ENCODE assay signal across 13 cellular contexts in genomic region chr17:79081571-79082276, GRCh38. TPM values are rescaled to one million over a fixed set of nuclear protein-coding genes. Genes with fewer than 3 reads are reported as not detected.
DNase-seq lines count a peak whose midpoint lies in the region; ATAC-seq, FAIRE-seq and TF ChIP-seq lines count a peak whose summit lies in the region.
"Had no signal": no experiment of that assay in that cellular context is flagged by ENCODE, and none has a peak within 500 bp of the region (broad histone marks: within the 10 kb centered on the region; RNA-seq: fewer than 3 reads in every experiment).

No MANE protein-coding gene starts in this region.

- H3K4me1 ChIP-seq in HEK293 (ENCODE audit: control insufficient read depth, insufficient read depth, low read length), result no peaks in the 10 kb centered on the region
- H3K4me1 ChIP-seq in kidney (ENCODE audit: control insufficient read depth in 1 of 2, insufficient read depth in 1 of 2, low read depth in 1 of 2, low read length in 2 of 2), result peaks cover 0 to 4% of the 10 kb centered on the region in 2 donors
- peaks cover 27% of the 10 kb centered on the region for H3K4me1 ChIP-seq in psoas muscle

- H3K9ac ChIP-seq in kidney (ENCODE audit: low read length in 2 of 2), result no peak overlapping the region
- H3K9ac ChIP-seq: BLaER1 treated with 17β-estradiol and CSF1 and Interleukin-3, amounts not matched to agents 10 nM and 100 nM had no signal

- no peaks in the 10 kb centered on the region for H3K27me3 Mint-ChIP-seq in activated naive CD8-positive, alpha-beta T cell treated with anti-CD3 and anti-CD28 coated beads, Interleukin-2, amount 50 U/mL, for 24 hours
- no peaks in the 10 kb centered on the region for H3K27me3 Mint-ChIP-seq in activated naive CD8-positive, alpha-beta T cell treated with anti-CD3 and anti-CD28 coated beads for 36 hours
- H3K27me3 Mint-ChIP-seq: CD8-positive, alpha-beta memory T cell had no signal

- H3K27ac ChIP-seq in HEK293 (ENCODE audit: extremely low read depth, low read depth, low read length) (no peak overlapping the region), kidney (ENCODE audit: low read depth in 2 of 2, low read length in 2 of 2) (no peak overlapping the region), psoas muscle (no peak overlapping the region)
- H3K27ac ChIP-seq: BLaER1 treated with 17β-estradiol and CSF1 and Interleukin-3, amounts not matched to agents 10 nM and 100 nM had no signal

- in situ Hi-C loops in G401 (cut with HindIII; ENCODE audit: low sequenced_read_pairs), result no loop called here

- 37 to 57% (median 43%) methylated on average over 20 of the region's 20 CpGs for WGBS in psoas muscle, 3 donors

- H3K4me3 Mint-ChIP-seq in activated naive CD8-positive, alpha-beta T cell treated with anti-CD3 and anti-CD28 coated beads, Interleukin-2, amount 50 U/mL, for 24 hours, result no peak overlapping the region
- no peak overlapping the region for H3K4me3 Mint-ChIP-seq in activated naive CD8-positive, alpha-beta T cell treated with anti-CD3 and anti-CD28 coated beads for 36 hours
- H3K4me3 Mint-ChIP-seq: CD8-positive, alpha-beta memory T cell had no signal

- POLR2A ChIA-PET in HEK293 (lab: Yijun Ruan, JAX), result no interaction called here

- intact Hi-C loops in kidney (cut with DNase I), result loop anchor here (5.0 kb wide), 1 partner anchor 34 kb away; no protein-coding TSS in a partner anchor
- intact Hi-C loops in psoas muscle (cut with DNase I), result loop anchor here (2.0 to 5.0 kb wide), 4 partner anchors 19 to 226 kb away; no protein-coding TSS in a partner anchor
- intact Hi-C loops in head of caudate nucleus (cut with DNase I), result loop anchor here (5.0 kb wide), 1 partner anchor 311 kb away; no protein-coding TSS in a partner anchor

- no peak overlapping the region for H3K4me3 ChIP-seq in HEK293 (ENCODE audit: low read depth, low read length)
- no peak overlapping the region for H3K4me3 ChIP-seq in kidney (ENCODE audit: low read length in 2 of 2)
- H3K4me3 ChIP-seq in psoas muscle, result no peak overlapping the region
- H3K4me3 ChIP-seq: BLaER1 treated with 17β-estradiol and CSF1 and Interleukin-3, amounts not matched to agents 10 nM and 100 nM had no signal

- no peaks in the 10 kb centered on the region for H3K9me3 Mint-ChIP-seq in activated naive CD8-positive, alpha-beta T cell treated with anti-CD3 and anti-CD28 coated beads, Interleukin-2, amount 50 U/mL, for 24 hours
- no peaks in the 10 kb centered on the region for H3K9me3 Mint-ChIP-seq in activated naive CD8-positive, alpha-beta T cell treated with anti-CD3 and anti-CD28 coated beads for 36 hours
- H3K9me3 Mint-ChIP-seq: CD8-positive, alpha-beta memory T cell had no signal

- FAIRE-seq in kidney (lab: Jason Lieb, UNC), result no peak
- FAIRE-seq: A204.1, D721Med had no signal

- H3K9me3 ChIP-seq in HEK293 (ENCODE audit: control insufficient read depth, insufficient read depth, low read depth, low read length), result no peaks in the 10 kb centered on the region
- H3K9me3 ChIP-seq in kidney (ENCODE audit: control insufficient read depth in 1 of 2, low read length in 2 of 2), result no peaks in the 10 kb centered on the region
- no peaks in the 10 kb centered on the region for H3K9me3 ChIP-seq in psoas muscle
- H3K9me3 ChIP-seq: BLaER1 treated with 17β-estradiol and CSF1 and Interleukin-3, amounts not matched to agents 10 nM and 100 nM had no signal

- no peak for ATAC-seq in activated naive CD8-positive, alpha-beta T cell treated with anti-CD3 and anti-CD28 coated beads, Interleukin-2, amount 50 U/mL, for 24 hours
- ATAC-seq in psoas muscle (peak in 2 of 4 donors; percentile 4 to 7), HG03025 (IDR thresholded peaks at IDR 0.05; ENCODE audit: low FRiP score, unreplicated experiment) (no peak)

- no peaks in the 10 kb centered on the region for H3K27me3 ChIP-seq in psoas muscle (ENCODE audit: insufficient read depth in 3 of 3, low read length in 2 of 3)
- H3K27me3 ChIP-seq: BLaER1 treated with 17β-estradiol and CSF1 and Interleukin-3, amounts not matched to agents 10 nM and 100 nM had no signal

- H3K36me3 Mint-ChIP-seq in activated naive CD8-positive, alpha-beta T cell treated with anti-CD3 and anti-CD28 coated beads, Interleukin-2, amount 50 U/mL, for 24 hours (ENCODE audit: low read depth), result peaks cover 4% of the 10 kb centered on the region
- peaks cover 9% of the 10 kb centered on the region for H3K36me3 Mint-ChIP-seq in activated naive CD8-positive, alpha-beta T cell treated with anti-CD3 and anti-CD28 coated beads for 36 hours

- peaks cover 10 to 93% of the 10 kb centered on the region in 2 experiments for H3K36me3 ChIP-seq in HEK293 (ENCODE audit: control insufficient read depth in 2 of 2, insufficient read depth in 1 of 2, low read length in 2 of 2)
- peaks cover 16 to 17% of the 10 kb centered on the region in 2 donors for H3K36me3 ChIP-seq in kidney (ENCODE audit: control insufficient read depth in 1 of 2, insufficient read depth in 2 of 2, low read length in 2 of 2)
- H3K36me3 ChIP-seq in psoas muscle (ENCODE audit: insufficient read depth in 1 of 2, low read depth in 1 of 2), result peaks cover 16 to 90% of the 10 kb centered on the region in 2 donors

- peak overlapping the region; percentile 62 for H3K27ac Mint-ChIP-seq in activated naive CD8-positive, alpha-beta T cell treated with anti-CD3 and anti-CD28 coated beads, Interleukin-2, amount 50 U/mL, for 24 hours
- H3K27ac Mint-ChIP-seq in activated naive CD8-positive, alpha-beta T cell treated with anti-CD3 and anti-CD28 coated beads for 36 hours, result no peak overlapping the region

- CTCF ChIA-PET in HEK293 (lab: Yijun Ruan, JAX), result interaction anchor here (0.5 to 15.1 kb wide), 30 partner anchors 8 to 832 kb away, joined by 3 to 346 read pairs (median 4); no protein-coding TSS in a partner anchor

- no peak for TF ChIP-seq CTCF in HEK293 (tag by site-specific recombination; IDR thresholded peaks at IDR 0.05)
- TF ChIP-seq CTCF in kidney (IDR thresholded peaks at IDR 0.05; ENCODE audit: borderline replicate concordance, extremely low read depth, insufficient read depth), result no peak
- no peak for TF ChIP-seq CTCF in psoas muscle (IDR thresholded peaks at IDR 0.05)

- no peaks in the 10 kb centered on the region for H3K4me1 Mint-ChIP-seq in activated naive CD8-positive, alpha-beta T cell treated with anti-CD3 and anti-CD28 coated beads, Interleukin-2, amount 50 U/mL, for 24 hours
- H3K4me1 Mint-ChIP-seq in activated naive CD8-positive, alpha-beta T cell treated with anti-CD3 and anti-CD28 coated beads for 36 hours, result no peaks in the 10 kb centered on the region

- DNase-seq in activated naive CD8-positive, alpha-beta T cell treated with anti-CD3 and anti-CD28 coated beads, Interleukin-2, amount 50 U/mL, for 24 hours, result no peak
- DNase-seq in activated naive CD8-positive, alpha-beta T cell treated with anti-CD3 and anti-CD28 coated beads for 36 hours, result no peak
- DNase-seq in kidney, result peak; percentile 66
- peak; percentile 17 to 37 for DNase-seq in psoas muscle
- no peak for DNase-seq in G401 (ENCODE audit: low spot score)
- no peak for DNase-seq in head of caudate nucleus
- DNase-seq: GOT3 had no signal

TF ChIP-seq in HEK293, 187 proteins besides CTCF, POLR2A, EP300 and RAD21 (continues in another document):
- TF ChIP-seq MYNN (tag by site-specific recombination; IDR thresholded peaks at IDR 0.05; ENCODE audit: borderline replicate concordance) (no peak), ZNF791 (tag by site-specific recombination; IDR thresholded peaks at IDR 0.05) (no peak), KLF1 (tag by site-specific recombination; IDR thresholded peaks at IDR 0.05) (peak; percentile 12), RBAK (tag by site-specific recombination; IDR thresholded peaks at IDR 0.05) (no peak), SCRT2 (tag by site-specific recombination; IDR thresholded peaks at IDR 0.05) (peak; percentile 51; the same call in 1 of the 2 replicates), ZBTB48 (tag by site-specific recombination; IDR thresholded peaks at IDR 0.05) (no peak), SP2 (tag by site-specific recombination; IDR thresholded peaks at IDR 0.05) (no peak), ZNF335 (tag by site-specific recombination; conservative IDR thresholded peaks at IDR 0.05) (no peak), GLIS1 (tag by site-specific recombination; IDR thresholded peaks at IDR 0.05) (no peak), ZNF561 (tag by site-specific recombination; IDR thresholded peaks at IDR 0.05; ENCODE audit: borderline replicate concordance) (no peak), YY1 (tag by site-specific recombination; IDR thresholded peaks at IDR 0.05) (no peak), ZFHX2 (tag by site-specific recombination; conservative IDR thresholded peaks at IDR 0.05) (peak; percentile 73), EGR2 (tag by site-specific recombination; IDR thresholded peaks at IDR 0.05; ENCODE audit: low read depth) (peak; percentile 82), ZNF645 (tag by site-specific recombination; IDR thresholded peaks at IDR 0.05) (no peak)

RNA-seq across cellular contexts. Expression of gene ENGASE, which starts 7.1 kb away (rescaled TPM):
- total RNA-seq in activated naive CD8-positive, alpha-beta T cell treated with anti-CD3 and anti-CD28 coated beads for 36 hours, result 10 to 100 TPM; 23.4 to 26.3 TPM
- 49.3 TPM for total RNA-seq in kidney
- 14.3 TPM for polyA plus RNA-seq in kidney (ENCODE audit: insufficient read depth, low read depth, low replicate concordance)
- 10 to 100 TPM; 26.7 to 80.8 (median 50.8) TPM for total RNA-seq in psoas muscle
- 10 to 100 TPM in 2 of 3 donors, 1 to 10 TPM in 1; 7.5 to 24.1 (median 12.4) TPM for polyA plus RNA-seq in psoas muscle
- total RNA-seq in G401 (2014; rRNA removed; shearing (Covaris generic)), result 13.2 and 17.1 TPM in 2 replicates

RNA-seq across cellular contexts. Expression of gene C1QTNF1, which starts 57.8 kb away (rescaled TPM):
- total RNA-seq in activated naive CD8-positive, alpha-beta T cell treated with anti-CD3 and anti-CD28 coated beads for 36 hours, result under 1 TPM; 0.12 to 0.14 TPM
- total RNA-seq in kidney, result 65.2 TPM
- 18.0 TPM for polyA plus RNA-seq in kidney (ENCODE audit: insufficient read depth, low read depth, low replicate concordance)
- total RNA-seq in psoas muscle, result 10 to 100 TPM; 10.5 to 22.8 (median 16.9) TPM
- 10 to 100 TPM; 12.2 to 22.6 (median 16.4) TPM for polyA plus RNA-seq in psoas muscle
- total RNA-seq in G401 (2014; rRNA removed; shearing (Covaris generic)), result not detected in 2 replicates
- polyA plus RNA-seq: CD8-positive, alpha-beta memory T cell had no signal

Comparison
In these comparisons a context has a peak if more than half of its experiments do, and no peak if none do; other contexts are left out.
1. DNase-seq: peak in kidney (single experiment) and psoas muscle (2 of 2); none in activated naive CD8-positive, alpha-beta T cell treated with anti-CD3 and anti-CD28 coated beads, Interleukin-2, amount 50 U/mL, for 24 hours (single experiment), activated naive CD8-positive, alpha-beta T cell treated with anti-CD3 and anti-CD28 coated beads for 36 hours (single experiment), G401 (single experiment) and head of caudate nucleus (0 of 42).
2. RNA of gene C1QTNF1, which starts 57.8 kb away (total RNA-seq): 65.2 TPM in kidney (single experiment) and 10.5 to 22.8 TPM in psoas muscle; 0.12 to 0.14 TPM in activated naive CD8-positive, alpha-beta T cell treated with anti-CD3 and anti-CD28 coated beads for 36 hours and not detected in G401; every median in the first group is over 10 times any median in the second.